In genomic region chr2:174333017-174333501, GRCh38 we compare ENCODE assay signal across 10 cellular contexts. TPM values are rescaled to one million over a fixed set of nuclear protein-coding genes. Genes with fewer than 3 reads are reported as not detected.
A peak's percentile ranks its signal among the peaks of the same experiment; 100 is the strongest.
DNase-seq lines count a peak whose midpoint lies in the region; ATAC-seq, FAIRE-seq and TF ChIP-seq lines count a peak whose summit lies in the region.
"Had no signal": no experiment of that assay in that cellular context is flagged by ENCODE, and none has a peak within 500 bp of the region (broad histone marks: within the 10 kb centered on the region; RNA-seq: fewer than 3 reads in every experiment).

No MANE protein-coding gene starts in this region.

- peaks cover 7% of the 10 kb centered on the region for H3K36me3 Mint-ChIP-seq in activated CD8-positive, alpha-beta T cell treated with anti-CD3 and anti-CD28 coated beads, Interleukin-2, amount 10 ng/mL, durations not matched to agents 7 days and 5 days (ENCODE audit: low read depth)

- DNase-seq in AG10803 (ENCODE audit: low read depth) = no peak
- no peak for DNase-seq in activated CD8-positive, alpha-beta T cell treated with anti-CD3 and anti-CD28 coated beads, Interleukin-2, amount 10 ng/mL, durations not matched to agents 7 days and 5 days
- no peak for DNase-seq in keratinocyte (ENCODE audit: low read depth, low spot score)
- DNase-seq in esophagus muscularis mucosa (ENCODE audit: extremely low spot score) = no peak
- no peak for DNase-seq in small intestine
- no peak for DNase-seq in stimulated activated CD4-positive, alpha-beta T cell treated with anti-CD3 and anti-CD28 coated beads, Interleukin-4, amount 100 ng/mL, for 4 hours
- no peak for DNase-seq in A172 (ENCODE audit: low spot score)

- intact Hi-C loops in esophagus muscularis mucosa (cut with DNase I) = loop anchor here (10.0 kb wide), 1 partner anchor 1752 kb away; the partner anchor contains the start of gene EVX2

- H3K9me3 Mint-ChIP-seq in activated CD8-positive, alpha-beta T cell treated with anti-CD3 and anti-CD28 coated beads, Interleukin-2, amount 10 ng/mL, durations not matched to agents 7 days and 5 days (ENCODE audit: insufficient read depth) = no peaks in the 10 kb centered on the region

- no peak overlapping the region for H3K27ac Mint-ChIP-seq in activated CD8-positive, alpha-beta T cell treated with anti-CD3 and anti-CD28 coated beads, Interleukin-2, amount 10 ng/mL, durations not matched to agents 7 days and 5 days

- H3K4me3 ChIP-seq in AG10803 (ENCODE audit: low read length) (peak overlapping the region; percentile 39), GM08714 (ENCODE audit: low read length) (peak overlapping the region; percentile 48; the same call in 1 of the 2 replicates), keratinocyte (ENCODE audit: control insufficient read depth in 2 of 3, extremely low read depth in 1 of 3, insufficient read depth in 2 of 3, low read depth in 1 of 3, low read length in 3 of 3) (peak overlapping the region in 1 of 3 experiments; percentile 45), esophagus muscularis mucosa (no peak overlapping the region), small intestine (ENCODE audit: low read depth in 1 of 2, low read length in 2 of 2) (no peak overlapping the region)

- no peak for ATAC-seq in activated CD8-positive, alpha-beta T cell treated with anti-CD3 and anti-CD28 coated beads, Interleukin-2, amount 10 ng/mL, durations not matched to agents 7 days and 5 days

- dilution Hi-C loops in keratinocyte (cut with MboI; ENCODE audit: extremely low pct_ligation_motif_present, low sequenced_read_pairs) = no loop called here

- FAIRE-seq in keratinocyte (lab: Jason Lieb, UNC) (no peak), small intestine (lab: Jason Lieb, UNC) (no peak)
- FAIRE-seq: endometrium, GM18507 had no signal

- H3K27me3 ChIP-seq in keratinocyte (ENCODE audit: control insufficient read depth, extremely low read depth, insufficient read depth, low read length) = peaks cover 97% of the 10 kb centered on the region
- H3K27me3 ChIP-seq in esophagus muscularis mucosa = peaks cover 31 to 100% (median 97%) of the 10 kb centered on the region in 4 donors
- H3K27me3 ChIP-seq in small intestine (ENCODE audit: control insufficient read depth in 2 of 2, insufficient read depth in 2 of 2, low read length in 2 of 2) = peaks cover 0 to 77% of the 10 kb centered on the region in 2 donors

- H3K79me2 ChIP-seq in keratinocyte (ENCODE audit: control insufficient read depth, insufficient read depth, low read length) = no peaks in the 10 kb centered on the region

- TF ChIP-seq POLR2A in esophagus muscularis mucosa (IDR thresholded peaks at IDR 0.05; ENCODE audit: low read depth) = no peak

- 17% methylated on average over 18 of the region's 18 CpGs for WGBS in esophagus muscularis mucosa
- WGBS in small intestine, 3 donors = 8 to 11% (median 10%) methylated on average over 18 of the region's 18 CpGs

- H3K36me3 ChIP-seq in keratinocyte (ENCODE audit: control insufficient read depth in 2 of 2, extremely low read depth in 1 of 2, insufficient read depth in 2 of 2, low read length in 2 of 2) (no peaks in the 10 kb centered on the region), esophagus muscularis mucosa (no peaks in the 10 kb centered on the region), small intestine (ENCODE audit: control insufficient read depth in 2 of 2, insufficient read depth in 2 of 2, low read length in 2 of 2) (no peaks in the 10 kb centered on the region)

- H3K27ac ChIP-seq in keratinocyte (ENCODE audit: control insufficient read depth, insufficient read depth, low read length) (no peak overlapping the region), esophagus muscularis mucosa (replicated peaks in 1 of 4) (no peak overlapping the region), small intestine (ENCODE audit: low read depth in 1 of 2, low read length in 1 of 2) (no peak overlapping the region)

- peaks cover 42% of the 10 kb centered on the region for H3K4me1 Mint-ChIP-seq in activated CD8-positive, alpha-beta T cell treated with anti-CD3 and anti-CD28 coated beads, Interleukin-2, amount 10 ng/mL, durations not matched to agents 7 days and 5 days (ENCODE audit: low read depth)

- H3K9me3 ChIP-seq in keratinocyte (ENCODE audit: control insufficient read depth, low read depth, low read length) (no peaks in the 10 kb centered on the region), esophagus muscularis mucosa (no peaks in the 10 kb centered on the region), small intestine (ENCODE audit: control insufficient read depth, low read depth) (no peaks in the 10 kb centered on the region)

- TF ChIP-seq CTCF in AG10803 (conservative IDR thresholded peaks at IDR 0.05; ENCODE audit: low read length) (peak; percentile 12; the same call in 1 of the 2 replicates), keratinocyte (optimal IDR thresholded peaks at IDR 0.05 in 1 of 3, IDR thresholded peaks at IDR 0.05 in 1 of 3, conservative IDR thresholded peaks at IDR 0.05 in 1 of 3; ENCODE audit: extremely low read depth in 1 of 3, insufficient read depth in 2 of 3, low read length in 3 of 3) (no peak), esophagus muscularis mucosa (IDR thresholded peaks at IDR 0.05) (no peak)

- H3K4me1 ChIP-seq in keratinocyte (ENCODE audit: control insufficient read depth, extremely low read depth, insufficient read depth, low read length) = peaks cover 12% of the 10 kb centered on the region
- H3K4me1 ChIP-seq in esophagus muscularis mucosa = peaks cover 54 to 72% (median 66%) of the 10 kb centered on the region in 4 donors
- H3K4me1 ChIP-seq in small intestine (ENCODE audit: control insufficient read depth in 2 of 2, insufficient read depth in 1 of 2, low read depth in 1 of 2, low read length in 1 of 2) = peaks cover 2 to 3% of the 10 kb centered on the region in 2 donors

- peaks cover 79% of the 10 kb centered on the region for H3K27me3 Mint-ChIP-seq in activated CD8-positive, alpha-beta T cell treated with anti-CD3 and anti-CD28 coated beads, Interleukin-2, amount 10 ng/mL, durations not matched to agents 7 days and 5 days (ENCODE audit: low read depth)

- POLR2A ChIA-PET in activated CD8-positive, alpha-beta T cell treated with anti-CD3 and anti-CD28 coated beads, Interleukin-2, amount 10 ng/mL, durations not matched to agents 7 days and 5 days (lab: Charles Lee) = no interaction called here

- CTCF ChIA-PET in activated CD8-positive, alpha-beta T cell treated with anti-CD3 and anti-CD28 coated beads, Interleukin-2, amount 10 ng/mL, durations not matched to agents 7 days and 5 days (lab: Charles Lee) = interaction anchor here (1.2 kb wide), 1 partner anchor 84 kb away, joined by 3 read pairs; the partner anchor contains the start of gene OLA1

- H4K20me1 ChIP-seq in keratinocyte (ENCODE audit: control insufficient read depth, extremely low read depth, insufficient read depth, low read length) = peaks cover 3% of the 10 kb centered on the region

- no peak overlapping the region for H3K9ac ChIP-seq in keratinocyte (ENCODE audit: control insufficient read depth, extremely low read depth, insufficient read depth, low read length)

- no peak overlapping the region for H2AFZ ChIP-seq in keratinocyte (ENCODE audit: control insufficient read depth, low read length)

- TF ChIP-seq EP300 in esophagus muscularis mucosa (IDR thresholded peaks at IDR 0.05) = no peak

- peak overlapping the region; percentile 62 for H3K4me3 Mint-ChIP-seq in activated CD8-positive, alpha-beta T cell treated with anti-CD3 and anti-CD28 coated beads, Interleukin-2, amount 10 ng/mL, durations not matched to agents 7 days and 5 days

- H3K9me1 ChIP-seq in keratinocyte (ENCODE audit: control insufficient read depth, extremely low read depth, insufficient read depth, low read length) = no peaks in the 10 kb centered on the region

- H3K4me2 ChIP-seq in keratinocyte (ENCODE audit: control insufficient read depth, extremely low read depth, insufficient read depth, low read depth, low read length) = peak overlapping the region; percentile 67

RNA-seq across cellular contexts. Expression of gene SP9, which starts 1.7 kb away (rescaled TPM):
- total RNA-seq in activated CD8-positive, alpha-beta T cell treated with anti-CD3 and anti-CD28 coated beads, Interleukin-2, amount 10 ng/mL, durations not matched to agents 7 days and 5 days = not detected
- polyA plus RNA-seq in keratinocyte (not detected in 3 replicates), small intestine (not detected)
- polyA plus RNA-seq in keratinocyte (2011; ENCODE audit: low read depth) = not detected
- polyA plus RNA-seq in keratinocyte (2011; cell fraction: cytosol; rRNA removed) = not detected in 2 replicates
- polyA plus RNA-seq in keratinocyte (2011; cell fraction: nucleus; rRNA removed) = not detected in 2 replicates
- not detected in 2 replicates for polyA plus RNA-seq in keratinocyte (2012; ENCODE audit: low replicate concordance)
- polyA minus RNA-seq in keratinocyte = not detected in 3 replicates
- not detected for polyA minus RNA-seq in keratinocyte (2011; cell fraction: cytosol; rRNA and poly(A)+ RNA removed)
- not detected in 2 replicates for polyA minus RNA-seq in keratinocyte (2011; cell fraction: nucleus; rRNA and poly(A)+ RNA removed)
- total RNA-seq in esophagus muscularis mucosa = not detected
- total RNA-seq in A172 (2014; rRNA removed; shearing (Covaris generic)) = 0.74 TPM in 1 of 2 replicates, not detected in the other

Comparison
In these comparisons a context has a peak if more than half of its experiments do, and no peak if none do; other contexts are left out.
1. H3K4me3 ChIP-seq: peak in AG10803 (single experiment) and GM08714 (single experiment); none in esophagus muscularis mucosa (0 of 4) and small intestine (0 of 2).